ENCODE assay signal across 8 cellular contexts in genomic region chr10:11170993-11171416, GRCh38.
A peak's percentile ranks its signal among the peaks of the same experiment; 100 is the strongest.
DNase-seq lines count a peak whose midpoint lies in the region; ATAC-seq lines count a peak whose summit lies in the region.

No MANE protein-coding gene starts in this region.

- ATAC-seq in activated CD8-positive, alpha-beta memory T cell treated with anti-CD3 and anti-CD28 coated beads, Interleukin-2, amount 10 ng/mL, durations not matched to agents 7 days and 5 days = peak; percentile 41
- peak; percentile 37 for ATAC-seq in HG03103 (IDR thresholded peaks at IDR 0.05; ENCODE audit: low read depth, unreplicated experiment)

- no peak overlapping the region for H3K27ac Mint-ChIP-seq in activated CD8-positive, alpha-beta memory T cell treated with anti-CD3 and anti-CD28 coated beads, Interleukin-2, amount 10 ng/mL, durations not matched to agents 7 days and 5 days
- no peak overlapping the region for H3K27ac Mint-ChIP-seq in activated CD4-positive, alpha-beta memory T cell treated with anti-CD3 and anti-CD28 coated beads, Interleukin-2, amount 10 ng/mL, durations not matched to agents 7 days and 5 days

- H3K9me3 Mint-ChIP-seq in activated CD8-positive, alpha-beta memory T cell treated with anti-CD3 and anti-CD28 coated beads, Interleukin-2, amount 10 ng/mL, durations not matched to agents 7 days and 5 days (ENCODE audit: low read depth) = no peaks in the 10 kb centered on the region
- no peaks in the 10 kb centered on the region for H3K9me3 Mint-ChIP-seq in activated CD4-positive, alpha-beta memory T cell treated with anti-CD3 and anti-CD28 coated beads, Interleukin-2, amount 10 ng/mL, durations not matched to agents 7 days and 5 days

- no peaks in the 10 kb centered on the region for H3K27me3 Mint-ChIP-seq in activated CD8-positive, alpha-beta memory T cell treated with anti-CD3 and anti-CD28 coated beads, Interleukin-2, amount 10 ng/mL, durations not matched to agents 7 days and 5 days
- H3K27me3 Mint-ChIP-seq in activated CD4-positive, alpha-beta memory T cell treated with anti-CD3 and anti-CD28 coated beads, Interleukin-2, amount 10 ng/mL, durations not matched to agents 7 days and 5 days = no peaks in the 10 kb centered on the region

- no peak overlapping the region for H3K4me3 Mint-ChIP-seq in activated CD8-positive, alpha-beta memory T cell treated with anti-CD3 and anti-CD28 coated beads, Interleukin-2, amount 10 ng/mL, durations not matched to agents 7 days and 5 days
- H3K4me3 Mint-ChIP-seq in activated CD4-positive, alpha-beta memory T cell treated with anti-CD3 and anti-CD28 coated beads, Interleukin-2, amount 10 ng/mL, durations not matched to agents 7 days and 5 days = no peak overlapping the region

- peak; percentile 77 for DNase-seq in activated CD8-positive, alpha-beta memory T cell treated with anti-CD3 and anti-CD28 coated beads, Interleukin-2, amount 10 ng/mL, durations not matched to agents 7 days and 5 days
- DNase-seq in activated CD8-positive, alpha-beta memory T cell treated with anti-CD3 and anti-CD28 coated beads, Interleukin-2, amount 50 U/mL, for 48 hours = no peak
- DNase-seq in activated CD4-positive, alpha-beta memory T cell treated with anti-CD3 and anti-CD28 coated beads, Interleukin-2, amount 10 ng/mL, durations not matched to agents 7 days and 5 days = peak; percentile 58
- peak; percentile 71 for DNase-seq in stimulated activated CD8-positive, alpha-beta memory T cell treated with anti-CD3 and anti-CD28 coated beads, Interleukin-4, amount 100 ng/mL, for 48 hours
- no peak for DNase-seq in NCI-H2107 (lab: John Stamatoyannopoulos, UW)
- DNase-seq in NCI-H2196 (lab: John Stamatoyannopoulos, UW; ENCODE audit: unreplicated experiment) = no peak
- no peak for DNase-seq in NCI-H82 (lab: John Stamatoyannopoulos, UW)

- POLR2A ChIA-PET in activated CD4-positive, alpha-beta memory T cell treated with anti-CD3 and anti-CD28 coated beads, Interleukin-2, amount 10 ng/mL, durations not matched to agents 7 days and 5 days (lab: Charles Lee) = interaction anchor here (1.1 to 18.3 kb wide), 11 partner anchors 2 to 67 kb away, joined by 3 to 1515 read pairs (median 7); no protein-coding TSS in a partner anchor

- peaks cover 41% of the 10 kb centered on the region for H3K4me1 Mint-ChIP-seq in activated CD8-positive, alpha-beta memory T cell treated with anti-CD3 and anti-CD28 coated beads, Interleukin-2, amount 10 ng/mL, durations not matched to agents 7 days and 5 days
- peaks cover 36% of the 10 kb centered on the region for H3K4me1 Mint-ChIP-seq in activated CD4-positive, alpha-beta memory T cell treated with anti-CD3 and anti-CD28 coated beads, Interleukin-2, amount 10 ng/mL, durations not matched to agents 7 days and 5 days

- CTCF ChIA-PET in activated CD8-positive, alpha-beta memory T cell treated with anti-CD3 and anti-CD28 coated beads, Interleukin-2, amount 10 ng/mL, durations not matched to agents 7 days and 5 days (lab: Charles Lee) = interaction anchor here (0.9 to 9.4 kb wide), 3 partner anchors 9 to 57 kb away, joined by 3 to 189 read pairs (median 6); no protein-coding TSS in a partner anchor
- CTCF ChIA-PET in activated CD4-positive, alpha-beta memory T cell treated with anti-CD3 and anti-CD28 coated beads, Interleukin-2, amount 10 ng/mL, durations not matched to agents 7 days and 5 days (lab: Charles Lee) = interaction anchor here (1.0 to 3.0 kb wide), 3 partner anchors 9 to 57 kb away, joined by 3 to 13 read pairs (median 5); no protein-coding TSS in a partner anchor

- peaks cover 38% of the 10 kb centered on the region for H3K36me3 Mint-ChIP-seq in activated CD8-positive, alpha-beta memory T cell treated with anti-CD3 and anti-CD28 coated beads, Interleukin-2, amount 10 ng/mL, durations not matched to agents 7 days and 5 days
- peaks cover 38% of the 10 kb centered on the region for H3K36me3 Mint-ChIP-seq in activated CD4-positive, alpha-beta memory T cell treated with anti-CD3 and anti-CD28 coated beads, Interleukin-2, amount 10 ng/mL, durations not matched to agents 7 days and 5 days (ENCODE audit: low read depth)

Comparison
In these comparisons a context has a peak if more than half of its experiments do, and no peak if none do; other contexts are left out.
1. DNase-seq: peak in activated CD8-positive, alpha-beta memory T cell treated with anti-CD3 and anti-CD28 coated beads, Interleukin-2, amount 10 ng/mL, durations not matched to agents 7 days and 5 days (single experiment), activated CD4-positive, alpha-beta memory T cell treated with anti-CD3 and anti-CD28 coated beads, Interleukin-2, amount 10 ng/mL, durations not matched to agents 7 days and 5 days (single experiment) and stimulated activated CD8-positive, alpha-beta memory T cell treated with anti-CD3 and anti-CD28 coated beads, Interleukin-4, amount 100 ng/mL, for 48 hours (single experiment); none in activated CD8-positive, alpha-beta memory T cell treated with anti-CD3 and anti-CD28 coated beads, Interleukin-2, amount 50 U/mL, for 48 hours (single experiment), NCI-H2107 (single experiment), NCI-H2196 (single experiment) and NCI-H82 (single experiment).